In the genomic region with DNA sequence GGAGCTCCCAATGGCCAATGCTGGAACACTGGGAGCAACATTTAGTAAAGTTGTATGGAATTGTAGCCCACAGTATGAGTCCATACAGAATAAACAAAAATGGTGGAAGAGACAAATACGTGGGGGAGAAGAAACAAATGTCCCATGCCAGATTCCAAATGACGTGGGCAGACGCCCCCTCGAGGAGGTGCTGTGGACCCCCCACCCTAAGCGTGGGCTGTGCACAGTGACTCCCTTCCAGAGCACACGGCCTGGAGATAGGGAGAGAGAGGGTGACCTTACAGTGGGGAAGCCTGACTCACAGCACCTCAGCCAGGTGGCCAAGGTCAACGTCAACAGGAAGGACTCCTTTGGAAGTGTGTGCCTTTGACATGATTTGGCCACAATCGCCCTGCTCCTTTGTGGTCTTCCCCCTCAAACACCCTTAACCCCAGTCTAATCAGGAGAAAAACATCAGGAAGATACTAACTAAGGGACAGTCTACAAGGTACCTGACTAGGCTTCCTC, we compare ENCODE assay signal across 23 cellular contexts. TPM values are rescaled to one million over a fixed set of nuclear protein-coding genes. Genes with fewer than 3 reads are reported as not detected.
DNase-seq lines count a peak whose midpoint lies in the region; ATAC-seq, FAIRE-seq and TF ChIP-seq lines count a peak whose summit lies in the region.
"Had no signal": no experiment of that assay in that cellular context is flagged by ENCODE, and none has a peak within 500 bp of the region (broad histone marks: within the 10 kb centered on the region; RNA-seq: fewer than 3 reads in every experiment).

No MANE protein-coding gene starts in this region.

- H3K27me3 ChIP-seq in mesenchymal stem cell (ENCODE audit: control insufficient read depth in 1 of 2, insufficient read depth in 1 of 2, low read length in 2 of 2): peaks cover 14 to 15% of the 10 kb centered on the region in 2 experiments
- no peaks in the 10 kb centered on the region for H3K27me3 ChIP-seq in small intestine (ENCODE audit: control insufficient read depth in 2 of 2, insufficient read depth in 2 of 2, low read length in 2 of 2)
- H3K27me3 ChIP-seq: MG63 had no signal

- 93% methylated on average over 8 of the region's 8 CpGs for WGBS in mesenchymal stem cell
- whole genome bisulfite sequencing in small intestine, 3 donors: 58 to 79% (median 66%) methylated on average over 8 of the region's 8 CpGs

- H3K9ac ChIP-seq in mesenchymal stem cell (ENCODE audit: low read length): no peak overlapping the region
- H3K9ac ChIP-seq: SK-N-SH had no signal

- H3K36me3 ChIP-seq in mesenchymal stem cell (ENCODE audit: control insufficient read depth in 1 of 2, insufficient read depth in 2 of 2, low read depth in 1 of 2, low read length in 2 of 2): no peaks in the 10 kb centered on the region
- H3K36me3 ChIP-seq in small intestine (ENCODE audit: control insufficient read depth in 2 of 2, insufficient read depth in 2 of 2, low read length in 2 of 2): no peaks in the 10 kb centered on the region
- H3K36me3 ChIP-seq: MG63 had no signal

- H4K91ac ChIP-seq in mesenchymal stem cell (ENCODE audit: low read length): peak overlapping the region; percentile 5

- no peak overlapping the region for H4K8ac ChIP-seq in mesenchymal stem cell (ENCODE audit: low read length)

- H3K4ac ChIP-seq in mesenchymal stem cell (ENCODE audit: low read depth in 1 of 2, low read length in 2 of 2): no peak overlapping the region

- H3K9me3 ChIP-seq in mesenchymal stem cell (ENCODE audit: control insufficient read depth, low read length): no peaks in the 10 kb centered on the region
- no peaks in the 10 kb centered on the region for H3K9me3 ChIP-seq in small intestine (ENCODE audit: control insufficient read depth, low read depth)
- H3K9me3 ChIP-seq: MG63, SK-N-SH had no signal

- no peak overlapping the region for H2AFZ ChIP-seq in mesenchymal stem cell (ENCODE audit: low read depth, low read length)

- FAIRE-seq in small intestine (lab: Jason Lieb, UNC) (no peak), D721Med (lab: Jason Lieb, UNC) (no peak)
- FAIRE-seq: GM12892 had no signal

- H2BK5ac ChIP-seq in mesenchymal stem cell (ENCODE audit: low read depth, low read length, poor library complexity, severe bottlenecking): no peak overlapping the region

- H2BK120ac ChIP-seq in mesenchymal stem cell (ENCODE audit: low read depth, low read length): no peak overlapping the region

- no peak overlapping the region for H3K4me2 ChIP-seq in mesenchymal stem cell (ENCODE audit: low read length, poor library complexity, severe bottlenecking)
- H3K4me2 ChIP-seq: SK-N-SH had no signal

- no peak overlapping the region for H3K4me3 Mint-ChIP-seq in WTC11
- H3K4me3 Mint-ChIP-seq in brain: no peak overlapping the region
- H3K4me3 Mint-ChIP-seq: CD4-positive, CD25-positive, alpha-beta regulatory T cell had no signal

- H3K36me3 Mint-ChIP-seq in WTC11 (no peaks in the 10 kb centered on the region), brain (no peaks in the 10 kb centered on the region)
- H3K36me3 Mint-ChIP-seq: CD4-positive, CD25-positive, alpha-beta regulatory T cell had no signal

- no peak for TF ChIP-seq CTCF in WTC11 (IDR thresholded peaks at IDR 0.05)
- TF ChIP-seq CTCF in brain (conservative IDR thresholded peaks at IDR 0.05): no peak
- no peak for TF ChIP-seq CTCF in D721Med (IDR thresholded peaks at IDR 0.05; ENCODE audit: insufficient read depth, missing control alignments)

- no peak overlapping the region for H2AK5ac ChIP-seq in mesenchymal stem cell (ENCODE audit: low read length, severe bottlenecking)

- peaks cover 15% of the 10 kb centered on the region for H3K4me1 ChIP-seq in mesenchymal stem cell (ENCODE audit: control insufficient read depth, insufficient read depth, low read depth, low read length)
- H3K4me1 ChIP-seq in small intestine (ENCODE audit: control insufficient read depth in 2 of 2, insufficient read depth in 1 of 2, low read depth in 1 of 2, low read length in 1 of 2): no peaks in the 10 kb centered on the region

- peaks cover 6% of the 10 kb centered on the region; the same call in 1 of the 2 replicates for H3K27me3 Mint-ChIP-seq in WTC11 (ENCODE audit: low read depth)
- H3K27me3 Mint-ChIP-seq in brain: peaks cover 9% of the 10 kb centered on the region

- H3K4me1 Mint-ChIP-seq in WTC11: peaks cover 31% of the 10 kb centered on the region
- H3K4me1 Mint-ChIP-seq in brain: peaks cover 49% of the 10 kb centered on the region
- H3K4me1 Mint-ChIP-seq: CD4-positive, CD25-positive, alpha-beta regulatory T cell had no signal

- no peaks in the 10 kb centered on the region for H3K9me3 Mint-ChIP-seq in WTC11
- peaks cover 0 to 3% (median 0%) of the 10 kb centered on the region in 5 experiments for H3K9me3 Mint-ChIP-seq in brain
- H3K9me3 Mint-ChIP-seq: CD4-positive, CD25-positive, alpha-beta regulatory T cell had no signal

- no peak for ATAC-seq in WTC11

- H3K14ac ChIP-seq in mesenchymal stem cell (ENCODE audit: low read length in 2 of 2): no peak overlapping the region

- DNase-seq in WTC11 (ENCODE audit: low spot score): no peak
- DNase-seq in mesenchymal stem cell: no peak
- DNase-seq in small intestine: peak; percentile 52
- no peak for DNase-seq in amygdala (lab: John Stamatoyannopoulos, UW)
- DNase-seq in Kasumi-1 (lab: John Stamatoyannopoulos, UW): no peak
- no peak for DNase-seq in D721Med (ENCODE audit: insufficient read length, low spot score)
- DNase-seq: CD4-positive, CD25-positive, alpha-beta regulatory T cell; COR-L47; DMS 273 treated with DMSO at 0.1 percent for 48 hours; GOT3; Karpas-422; MG63; NCI-H1436; NCI-H187 treated with DMSO at 0.1 percent for 48 hours; NCI-H2107; NCI-H2227 treated with DMSO at 0.1 percent for 48 hours; NCI-H510A treated with DMSO at 0.1 percent for 48 hours; NCI-H748 treated with DMSO at 0.1 percent for 48 hours; SIG-M5; SK-N-SH had no signal

- H3K27ac ChIP-seq in mesenchymal stem cell (ENCODE audit: low read length, poor library complexity, severe bottlenecking): no peak overlapping the region
- no peak overlapping the region for H3K27ac ChIP-seq in small intestine (ENCODE audit: low read depth in 1 of 2, low read length in 1 of 2)
- H3K27ac ChIP-seq: RWPE1 had no signal

- H3K27ac Mint-ChIP-seq in WTC11 (peak overlapping the region; percentile 37; the same call in 1 of the 2 replicates), brain (peak overlapping the region in 4 of 5 experiments; percentile 23 to 78 (median 36))
- H3K27ac Mint-ChIP-seq: CD4-positive, CD25-positive, alpha-beta regulatory T cell had no signal

- no peak overlapping the region for H3K23ac ChIP-seq in mesenchymal stem cell (ENCODE audit: low read length in 2 of 2)

- no peak overlapping the region for H3K18ac ChIP-seq in mesenchymal stem cell (ENCODE audit: low read depth in 1 of 2, low read length in 2 of 2)

- H3K4me3 ChIP-seq in mesenchymal stem cell (ENCODE audit: insufficient read depth in 1 of 2, low read depth in 1 of 2, low read length in 2 of 2): no peak overlapping the region
- H3K4me3 ChIP-seq in small intestine (ENCODE audit: low read depth in 1 of 2, low read length in 2 of 2): no peak overlapping the region
- H3K4me3 ChIP-seq: MG63 had no signal

- H2BK12ac ChIP-seq in mesenchymal stem cell (ENCODE audit: low read length in 2 of 2): peak overlapping the region in 1 of 2 experiments; percentile 4

- CTCF ChIA-PET in WTC11 (lab: Charles Lee): interaction anchor here (1.4 kb wide), 1 partner anchor 11 kb away, joined by 3 read pairs; no protein-coding TSS in a partner anchor

- H2BK15ac ChIP-seq in mesenchymal stem cell (ENCODE audit: low read depth, poor library complexity, severe bottlenecking): peak overlapping the region; percentile 77

- POLR2A ChIA-PET in WTC11 (lab: Charles Lee): no interaction called here

- H3K79me1 ChIP-seq in mesenchymal stem cell (replicated peaks; ENCODE audit: low read length, poor library complexity, severe bottlenecking): no peaks in the 10 kb centered on the region

TF ChIP-seq in WTC11, 78 proteins besides CTCF, POLR2A, EP300 and RAD21:
- TF ChIP-seq GTF2I (CRISPR knock-in tag; conservative IDR thresholded peaks at IDR 0.05): no peak
- TF ChIP-seq ZNF396 (CRISPR knock-in tag; IDR thresholded peaks at IDR 0.05; ENCODE audit: borderline replicate concordance): no peak
- TF ChIP-seq CREB1 (CRISPR knock-in tag; IDR thresholded peaks at IDR 0.05): no peak
- TF ChIP-seq SMAD4 (CRISPR knock-in tag; IDR thresholded peaks at IDR 0.05): no peak
- no peak for TF ChIP-seq SMAD3 (CRISPR knock-in tag; IDR thresholded peaks at IDR 0.05; ENCODE audit: borderline replicate concordance)
- TF ChIP-seq ELF4 (CRISPR knock-in tag; IDR thresholded peaks at IDR 0.05; ENCODE audit: low read depth): no peak
- no peak for TF ChIP-seq ZNF423 (CRISPR knock-in tag; IDR thresholded peaks at IDR 0.05)
- TF ChIP-seq, protein P1, sequence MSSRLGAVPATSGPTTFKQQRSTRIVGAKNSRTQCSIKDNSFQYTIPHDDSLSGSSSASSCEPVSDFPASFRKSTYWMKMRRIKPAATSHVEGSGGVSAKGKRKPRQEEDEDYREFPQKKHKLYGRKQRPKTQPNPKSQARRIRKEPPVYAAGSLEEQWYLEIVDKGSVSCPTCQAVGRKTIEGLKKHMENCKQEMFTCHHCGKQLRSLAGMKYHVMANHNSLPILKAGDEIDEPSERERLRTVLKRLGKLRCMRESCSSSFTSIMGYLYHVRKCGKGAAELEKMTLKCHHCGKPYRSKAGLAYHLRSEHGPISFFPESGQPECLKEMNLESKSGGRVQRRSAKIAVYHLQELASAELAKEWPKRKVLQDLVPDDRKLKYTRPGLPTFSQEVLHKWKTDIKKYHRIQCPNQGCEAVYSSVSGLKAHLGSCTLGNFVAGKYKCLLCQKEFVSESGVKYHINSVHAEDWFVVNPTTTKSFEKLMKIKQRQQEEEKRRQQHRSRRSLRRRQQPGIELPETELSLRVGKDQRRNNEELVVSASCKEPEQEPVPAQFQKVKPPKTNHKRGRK (CRISPR knock-in tag; IDR thresholded peaks at IDR 0.05; ENCODE audit: borderline replicate concordance): no peak
- no peak for TF ChIP-seq FOXP1 (CRISPR knock-in tag; IDR thresholded peaks at IDR 0.05; ENCODE audit: borderline replicate concordance)
- TF ChIP-seq, protein P2, sequence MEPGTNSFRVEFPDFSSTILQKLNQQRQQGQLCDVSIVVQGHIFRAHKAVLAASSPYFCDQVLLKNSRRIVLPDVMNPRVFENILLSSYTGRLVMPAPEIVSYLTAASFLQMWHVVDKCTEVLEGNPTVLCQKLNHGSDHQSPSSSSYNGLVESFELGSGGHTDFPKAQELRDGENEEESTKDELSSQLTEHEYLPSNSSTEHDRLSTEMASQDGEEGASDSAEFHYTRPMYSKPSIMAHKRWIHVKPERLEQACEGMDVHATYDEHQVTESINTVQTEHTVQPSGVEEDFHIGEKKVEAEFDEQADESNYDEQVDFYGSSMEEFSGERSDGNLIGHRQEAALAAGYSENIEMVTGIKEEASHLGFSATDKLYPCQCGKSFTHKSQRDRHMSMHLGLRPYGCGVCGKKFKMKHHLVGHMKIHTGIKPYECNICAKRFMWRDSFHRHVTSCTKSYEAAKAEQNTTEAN (CRISPR knock-in tag; IDR thresholded peaks at IDR 0.05): no peak
- no peak for TF ChIP-seq JAZF1 (CRISPR knock-in tag; IDR thresholded peaks at IDR 0.05)

RNA-seq across cellular contexts. Expression of gene PDE9A, which starts 13.7 kb away (rescaled TPM):
- total RNA-seq in WTC11 (2021): 44.8 to 46.3 TPM (median 46.1 TPM) in 3 replicates
- polyA plus RNA-seq in brain (ENCODE audit: insufficient read depth, low read depth, low replicate concordance) (19.1 TPM), small intestine (10 to 100 TPM; 34.8 to 96.6 (median 64.3) TPM)
- 24.7 TPM for polyA plus RNA-seq in mesenchymal stem cell (2013, experiment 1 of 2)
- polyA plus RNA-seq in mesenchymal stem cell (2013, experiment 2 of 2): 24.2 TPM
